ENCODE assay signal across 8 cellular contexts in genomic region chr11:124839051-124839971, GRCh38. TPM values are rescaled to one million over a fixed set of nuclear protein-coding genes. Genes with fewer than 3 reads are reported as not detected.
DNase-seq lines count a peak whose midpoint lies in the region; ATAC-seq and TF ChIP-seq lines count a peak whose summit lies in the region.

No MANE protein-coding gene starts in this region.

- no peak overlapping the region for H3K4me3 Mint-ChIP-seq in activated T-cell treated with anti-CD3 and anti-CD28 coated beads, Interleukin-2, amount 50 U/mL, for 4 hours

- peaks cover 22% of the 10 kb centered on the region for H3K4me1 ChIP-seq in suprapubic skin

- H3K27ac ChIP-seq in suprapubic skin = no peak overlapping the region

- intact Hi-C loops in posterior vena cava (cut with DNase I) = loop anchor here (2.0 to 5.0 kb wide), 3 partner anchors 167 to 195 kb away; partner anchors contain the start of genes SIAE (in 1 of the 2) and SPA17 (in 1 of the 2)

- H3K36me3 Mint-ChIP-seq in activated T-cell treated with anti-CD3 and anti-CD28 coated beads, Interleukin-2, amount 50 U/mL, for 4 hours (ENCODE audit: insufficient read depth) = no peaks in the 10 kb centered on the region

- no peak for TF ChIP-seq EP300 in suprapubic skin (IDR thresholded peaks at IDR 0.05)

- peaks cover 69% of the 10 kb centered on the region for H3K27me3 ChIP-seq in suprapubic skin

- peaks cover 10% of the 10 kb centered on the region for H3K4me1 Mint-ChIP-seq in activated T-cell treated with anti-CD3 and anti-CD28 coated beads, Interleukin-2, amount 50 U/mL, for 4 hours (ENCODE audit: low read depth)

- no peaks in the 10 kb centered on the region for H3K9me3 ChIP-seq in suprapubic skin

- peak; percentile 44 to 45 for ATAC-seq in activated T-cell treated with anti-CD3 and anti-CD28 coated beads, Interleukin-2, amount 50 U/mL, for 4 hours
- ATAC-seq in GM21737 (IDR thresholded peaks at IDR 0.05; ENCODE audit: unreplicated experiment) = no peak

- DNase-seq in NCI-H82 (lab: John Stamatoyannopoulos, UW) = peak; percentile 57
- DNase-seq in NCI-H82 treated with DMSO at 0.1 percent for 48 hours (lab: John Stamatoyannopoulos, UW; ENCODE audit: unreplicated experiment) = no peak
- no peak for DNase-seq in activated T-cell treated with anti-CD3 and anti-CD28 coated beads, Interleukin-2, amount 50 U/mL, for 4 hours
- peak; percentile 37 for DNase-seq in iPS-NIHi11 (ENCODE audit: low spot score)
- DNase-seq in suprapubic skin (ENCODE audit: low spot score in 2 of 2) = no peak
- DNase-seq in posterior vena cava (ENCODE audit: low spot score) = no peak
- DNase-seq in LoVo (ENCODE audit: low spot score) = no peak

- no peaks in the 10 kb centered on the region for H3K36me3 ChIP-seq in suprapubic skin

- peak overlapping the region; percentile 43 for H3K4me3 ChIP-seq in suprapubic skin

- no peak for TF ChIP-seq CTCF in suprapubic skin (IDR thresholded peaks at IDR 0.05)

- 22% methylated on average over 3 of the region's 88 CpGs for whole genome bisulfite sequencing in suprapubic skin

- peaks cover 71% of the 10 kb centered on the region for H3K27me3 Mint-ChIP-seq in activated T-cell treated with anti-CD3 and anti-CD28 coated beads, Interleukin-2, amount 50 U/mL, for 4 hours (ENCODE audit: low read depth)

- no peak for TF ChIP-seq POLR2A in suprapubic skin (IDR thresholded peaks at IDR 0.05)

- no peaks in the 10 kb centered on the region for H3K9me3 Mint-ChIP-seq in activated T-cell treated with anti-CD3 and anti-CD28 coated beads, Interleukin-2, amount 50 U/mL, for 4 hours

RNA-seq across cellular contexts. Expression of gene ROBO3, which starts 25.9 kb away (rescaled TPM):
- 10 to 100 TPM in 2 of 3 donors, 1 to 10 TPM in 1; 9.7 to 11.6 (median 10.4) TPM for total RNA-seq in activated T-cell treated with anti-CD3 and anti-CD28 coated beads, Interleukin-2, amount 50 U/mL, for 4 hours
- total RNA-seq in suprapubic skin = 1 to 10 TPM; 1.9 to 6.8 (median 3.6) TPM
- 10 to 100 TPM; 16.0 to 20.0 TPM for total RNA-seq in posterior vena cava

RNA-seq across cellular contexts. Expression of gene MSANTD2, which starts 39.1 kb away (rescaled TPM):
- 10 to 100 TPM in 1 of 3 donors, 1 to 10 TPM in 2; 9.0 to 10.2 (median 9.2) TPM for total RNA-seq in activated T-cell treated with anti-CD3 and anti-CD28 coated beads, Interleukin-2, amount 50 U/mL, for 4 hours
- total RNA-seq in suprapubic skin = 10 to 100 TPM in 2 of 4 donors, 1 to 10 TPM in 2; 5.5 to 42.5 (median 11.7) TPM
- total RNA-seq in posterior vena cava = 10 to 100 TPM; 12.6 to 13.0 TPM

RNA-seq across cellular contexts. Expression of gene ROBO4, which starts 58.4 kb away (rescaled TPM):
- not detected for total RNA-seq in activated T-cell treated with anti-CD3 and anti-CD28 coated beads, Interleukin-2, amount 50 U/mL, for 4 hours
- 10 to 100 TPM in 2 of 4 donors, 1 to 10 TPM in 2; 2.5 to 18.7 (median 9.6) TPM for total RNA-seq in suprapubic skin
- total RNA-seq in posterior vena cava = 10 to 100 TPM; 19.8 to 23.4 TPM

Comparison
In these comparisons a context has a peak if more than half of its experiments do, and no peak if none do; other contexts are left out.
1. DNase-seq: peak in NCI-H82 (single experiment) and iPS-NIHi11 (single experiment); none in NCI-H82 treated with DMSO at 0.1 percent for 48 hours (single experiment), activated T-cell treated with anti-CD3 and anti-CD28 coated beads, Interleukin-2, amount 50 U/mL, for 4 hours (single experiment), suprapubic skin (0 of 2), posterior vena cava (single experiment) and LoVo (single experiment).